In the genomic region with DNA sequence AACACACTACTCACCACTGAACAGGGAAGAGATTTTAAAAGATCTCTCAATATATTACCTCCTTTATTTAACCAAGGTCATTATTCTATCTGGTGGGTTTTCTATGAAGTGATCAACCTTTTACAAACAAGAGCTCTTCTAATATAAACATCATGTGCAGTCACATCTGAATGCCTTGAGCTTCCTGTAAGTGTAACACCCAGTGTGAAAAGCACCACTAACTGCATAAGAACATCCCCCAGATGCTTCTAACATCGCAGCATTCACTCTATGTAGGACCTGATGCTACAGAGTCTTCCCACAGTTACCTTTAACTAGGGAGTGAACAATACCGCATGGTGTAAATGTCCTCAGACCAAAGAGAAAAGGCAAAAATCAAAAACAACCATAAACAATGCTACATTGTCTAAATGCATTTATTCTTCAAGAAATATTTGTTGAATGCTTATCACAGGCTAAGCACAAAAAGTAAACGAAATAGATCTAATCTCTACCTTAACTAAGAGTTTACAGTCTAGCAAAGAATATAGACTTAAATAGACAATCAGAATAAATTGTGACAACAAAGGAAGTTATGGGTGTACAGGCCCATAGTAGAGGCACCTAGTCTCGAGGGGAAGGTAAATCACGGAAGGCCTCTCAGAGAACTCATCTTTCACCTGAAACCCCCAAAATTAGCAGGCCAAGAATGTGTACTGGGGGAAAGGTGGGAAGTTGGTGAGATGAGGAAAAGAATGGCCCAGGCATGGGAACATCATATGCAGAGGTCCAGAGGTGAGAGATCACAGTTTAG, we compare ENCODE assay signal across 22 cellular contexts. TPM values are rescaled to one million over a fixed set of nuclear protein-coding genes. Genes with fewer than 3 reads are reported as not detected.
A peak's percentile ranks its signal among the peaks of the same experiment; 100 is the strongest.
DNase-seq lines count a peak whose midpoint lies in the region; ATAC-seq, FAIRE-seq and TF ChIP-seq lines count a peak whose summit lies in the region.
"Had no signal": no experiment of that assay in that cellular context is flagged by ENCODE, and none has a peak within 500 bp of the region (broad histone marks: within the 10 kb centered on the region; RNA-seq: fewer than 3 reads in every experiment).

No MANE protein-coding gene starts in this region.

- no peaks in the 10 kb centered on the region for H3K9me3 Mint-ChIP-seq in activated CD4-positive, alpha-beta T cell treated with anti-CD3 and anti-CD28 coated beads for 36 hours (ENCODE audit: low read depth)
- no peaks in the 10 kb centered on the region for H3K9me3 Mint-ChIP-seq in activated T-helper 17 cell treated with anti-CD3 and anti-CD28 coated beads, Interleukin-2, amount 50 U/mL, for 72 hours
- H3K9me3 Mint-ChIP-seq in naive thymus-derived CD8-positive, alpha-beta T cell: no peaks in the 10 kb centered on the region
- H3K9me3 Mint-ChIP-seq: HFFc6, nephron progenitor cell had no signal

- intact Hi-C loops in activated CD4-positive, alpha-beta T cell treated with anti-CD3 and anti-CD28 coated beads for 36 hours (cut with DNase I, micrococcal nuclease): loop anchor here (1.0 to 10.0 kb wide), 6 partner anchors 13 to 501 kb away; no protein-coding TSS in a partner anchor

- H3K4me3 Mint-ChIP-seq in activated CD4-positive, alpha-beta T cell treated with anti-CD3 and anti-CD28 coated beads for 36 hours: peak overlapping the region; percentile 10
- peak overlapping the region; percentile 75 for H3K4me3 Mint-ChIP-seq in activated T-helper 17 cell treated with anti-CD3 and anti-CD28 coated beads, Interleukin-2, amount 50 U/mL, for 72 hours
- H3K4me3 Mint-ChIP-seq in naive thymus-derived CD8-positive, alpha-beta T cell: peak overlapping the region; percentile 20 to 82 (median 68)
- H3K4me3 Mint-ChIP-seq: HFFc6, nephron progenitor cell had no signal

- CTCF ChIA-PET in activated CD4-positive, alpha-beta T cell treated with anti-CD3 and anti-CD28 coated beads for 36 hours (lab: Charles Lee): interaction anchor here (0.9 to 2.3 kb wide), 7 partner anchors 13 to 172 kb away, joined by 3 to 7 read pairs (median 3); no protein-coding TSS in a partner anchor

- peak overlapping the region; percentile 95 for H3K27ac Mint-ChIP-seq in activated CD4-positive, alpha-beta T cell treated with anti-CD3 and anti-CD28 coated beads for 36 hours
- H3K27ac Mint-ChIP-seq in activated T-helper 17 cell treated with anti-CD3 and anti-CD28 coated beads, Interleukin-2, amount 50 U/mL, for 72 hours: peak overlapping the region; percentile 87
- H3K27ac Mint-ChIP-seq in naive thymus-derived CD8-positive, alpha-beta T cell: peak overlapping the region; percentile 85 to 96 (median 92)
- H3K27ac Mint-ChIP-seq: HFFc6, nephron progenitor cell had no signal

- no peak for TF ChIP-seq POLR2A in GM12891 (IDR thresholded peaks at IDR 0.05; ENCODE audit: low read depth, low read length)

- H3K4me1 Mint-ChIP-seq in activated CD4-positive, alpha-beta T cell treated with anti-CD3 and anti-CD28 coated beads for 36 hours: peaks cover 93% of the 10 kb centered on the region
- H3K4me1 Mint-ChIP-seq in activated T-helper 17 cell treated with anti-CD3 and anti-CD28 coated beads, Interleukin-2, amount 50 U/mL, for 72 hours: peaks cover 54% of the 10 kb centered on the region
- H3K4me1 Mint-ChIP-seq in naive thymus-derived CD8-positive, alpha-beta T cell: peaks cover 35 to 87% (median 84%) of the 10 kb centered on the region in 4 donors

- ATAC-seq in activated CD4-positive, alpha-beta T cell treated with anti-CD3 and anti-CD28 coated beads for 36 hours: peak; percentile 43
- peak; percentile 20 for ATAC-seq in activated T-helper 17 cell treated with anti-CD3 and anti-CD28 coated beads, Interleukin-2, amount 50 U/mL, for 72 hours (replicated peaks)
- ATAC-seq in naive thymus-derived CD8-positive, alpha-beta T cell: peak; percentile 55 to 81
- no peak for ATAC-seq in SK-N-SH treated with all-trans-retinoic acid at 6 μM for 48 hours
- ATAC-seq in HG03354 (IDR thresholded peaks at IDR 0.05; ENCODE audit: poor library complexity, severe bottlenecking, unreplicated experiment): no peak
- no peak for ATAC-seq in HG02938 (IDR thresholded peaks at IDR 0.05; ENCODE audit: unreplicated experiment)
- ATAC-seq: HepG2, Right ventricle myocardium inferior had no signal

- H3K27me3 Mint-ChIP-seq in activated CD4-positive, alpha-beta T cell treated with anti-CD3 and anti-CD28 coated beads for 36 hours: no peaks in the 10 kb centered on the region
- no peaks in the 10 kb centered on the region for H3K27me3 Mint-ChIP-seq in activated T-helper 17 cell treated with anti-CD3 and anti-CD28 coated beads, Interleukin-2, amount 50 U/mL, for 72 hours
- H3K27me3 Mint-ChIP-seq in naive thymus-derived CD8-positive, alpha-beta T cell: no peaks in the 10 kb centered on the region

- FAIRE-seq in GM12891 (lab: Jason Lieb, UNC): peak; percentile 56
- FAIRE-seq: bronchial epithelial cell, HepG2 had no signal

- no peak for DNase-seq in activated CD4-positive, alpha-beta T cell treated with anti-CD3 and anti-CD28 coated beads for 36 hours
- no peak for DNase-seq in activated CD4-positive, alpha-beta T cell treated with anti-CD3 and anti-CD28 coated beads, Interleukin-2, amount 50 U/mL, for 4 hours
- no peak for DNase-seq in GM12891 (ENCODE audit: insufficient read length, low spot score)
- DNase-seq in naive thymus-derived CD8-positive, alpha-beta T cell: peak in 2 of 10 donors; percentile 10 to 25
- DNase-seq: adrenal gland; C1 segment of cervical spinal cord; DMS79 treated with DMSO at 0.1 percent for 48 hours; foreskin fibroblast; HFFc6; mesenchymal stem cell; NCI-H1436; NCI-H526; nephron progenitor cell; stimulated activated CD4-positive, alpha-beta T cell treated with anti-CD3 and anti-CD28 coated beads, Interleukin-1b, Interleukin-23, amount 100 ng/mL, for 48 hours had no signal

- POLR2A ChIA-PET in activated CD4-positive, alpha-beta T cell treated with anti-CD3 and anti-CD28 coated beads for 36 hours (lab: Charles Lee): interaction anchor here (1.0 kb wide), 1 partner anchor 12 kb away, joined by 6 read pairs; no protein-coding TSS in a partner anchor
- POLR2A ChIA-PET in naive thymus-derived CD8-positive, alpha-beta T cell (lab: Charles Lee): interaction anchor here (1.1 to 3.0 kb wide), 7 partner anchors 9 to 39 kb away, joined by 3 to 18 read pairs (median 3); no protein-coding TSS in a partner anchor

- H3K36me3 Mint-ChIP-seq in activated CD4-positive, alpha-beta T cell treated with anti-CD3 and anti-CD28 coated beads for 36 hours (ENCODE audit: low read depth): peaks cover 30% of the 10 kb centered on the region
- peaks cover 56% of the 10 kb centered on the region for H3K36me3 Mint-ChIP-seq in activated T-helper 17 cell treated with anti-CD3 and anti-CD28 coated beads, Interleukin-2, amount 50 U/mL, for 72 hours (ENCODE audit: low read depth)
- H3K36me3 Mint-ChIP-seq in naive thymus-derived CD8-positive, alpha-beta T cell: peaks cover 0 to 38% (median 14%) of the 10 kb centered on the region in 3 donors

TF ChIP-seq in GM12891, 5 proteins besides CTCF, POLR2A, EP300 and RAD21:
- TF ChIP-seq SPI1 (IDR thresholded peaks at IDR 0.05; ENCODE audit: low read depth, low read length) (no peak), POU2F2 (IDR thresholded peaks at IDR 0.05; ENCODE audit: low read depth, low read length) (no peak), POLR2AphosphoS5 (IDR thresholded peaks at IDR 0.05; ENCODE audit: low read depth, low read length) (no peak), PAX5 (IDR thresholded peaks at IDR 0.05; ENCODE audit: insufficient read depth, low read length, severe bottlenecking) (no peak), TAF1 (IDR thresholded peaks at IDR 0.05; ENCODE audit: low read depth, low read length) (no peak)

TF ChIP-seq in SK-N-SH treated with all-trans-retinoic acid at 6 μM for 48 hours, 23 proteins besides CTCF, POLR2A, EP300 and RAD21 (continues in another document):
- TF ChIP-seq ISL1 (CRISPR knock-in tag; IDR thresholded peaks at IDR 0.05) (no peak), TCF4 (CRISPR knock-in tag; IDR thresholded peaks at IDR 0.05; ENCODE audit: borderline replicate concordance) (no peak), TOX (CRISPR knock-in tag; IDR thresholded peaks at IDR 0.05; ENCODE audit: borderline replicate concordance) (no peak), ZNF70 (CRISPR knock-in tag; IDR thresholded peaks at IDR 0.05) (no peak), ESRRG (CRISPR knock-in tag; IDR thresholded peaks at IDR 0.05) (no peak), ZFP3 (CRISPR knock-in tag; IDR thresholded peaks at IDR 0.05) (no peak), ZFP30 (CRISPR knock-in tag; IDR thresholded peaks at IDR 0.05) (no peak), PPARA (CRISPR knock-in tag; IDR thresholded peaks at IDR 0.05; ENCODE audit: borderline replicate concordance) (no peak), OSR1 (CRISPR knock-in tag; IDR thresholded peaks at IDR 0.05) (no peak), ZNF565 (CRISPR knock-in tag; conservative IDR thresholded peaks at IDR 0.05; ENCODE audit: low read depth) (no peak)
- TF ChIP-seq, protein P1, sequence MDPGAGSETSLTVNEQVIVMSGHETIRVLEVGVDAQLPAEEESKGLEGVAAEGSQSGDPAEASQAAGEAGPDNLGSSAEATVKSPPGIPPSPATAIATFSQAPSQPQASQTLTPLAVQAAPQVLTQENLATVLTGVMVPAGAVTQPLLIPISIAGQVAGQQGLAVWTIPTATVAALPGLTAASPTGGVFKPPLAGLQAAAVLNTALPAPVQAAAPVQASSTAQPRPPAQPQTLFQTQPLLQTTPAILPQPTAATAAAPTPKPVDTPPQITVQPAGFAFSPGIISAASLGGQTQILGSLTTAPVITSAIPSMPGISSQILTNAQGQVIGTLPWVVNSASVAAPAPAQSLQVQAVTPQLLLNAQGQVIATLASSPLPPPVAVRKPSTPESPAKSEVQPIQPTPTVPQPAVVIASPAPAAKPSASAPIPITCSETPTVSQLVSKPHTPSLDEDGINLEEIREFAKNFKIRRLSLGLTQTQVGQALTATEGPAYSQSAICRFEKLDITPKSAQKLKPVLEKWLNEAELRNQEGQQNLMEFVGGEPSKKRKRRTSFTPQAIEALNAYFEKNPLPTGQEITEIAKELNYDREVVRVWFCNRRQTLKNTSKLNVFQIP (CRISPR knock-in tag; IDR thresholded peaks at IDR 0.05; ENCODE audit: borderline replicate concordance, low read depth): no peak

RNA-seq across cellular contexts. Expression of a gene that starts 16.2 kb away (rescaled TPM):
- total RNA-seq in activated CD4-positive, alpha-beta T cell treated with anti-CD3 and anti-CD28 coated beads for 36 hours: 100 to 1,000 TPM in 1 of 2 experiments, 10 to 100 TPM in 1; 76.1 to 109 TPM
- 52.8 TPM for polyA plus RNA-seq in GM12891 (2012; ENCODE audit: low read depth, missing spikeins)
- 100 to 1,000 TPM in 1 of 2 donors, 10 to 100 TPM in 1; 71.4 to 103 TPM for total RNA-seq in activated T-helper 17 cell treated with anti-CD3 and anti-CD28 coated beads, Interleukin-2, amount 50 U/mL, for 72 hours
- total RNA-seq in naive thymus-derived CD8-positive, alpha-beta T cell: 10 to 100 TPM; 73.0 to 74.6 TPM
- polyA plus RNA-seq in naive thymus-derived CD8-positive, alpha-beta T cell: 100 to 1,000 TPM; 223 to 237 (median 230) TPM
- total RNA-seq: bronchial epithelial cell, HepG2, HFFc6, MCF 10A had no signal

Comparison
In these comparisons a context has a peak if more than half of its experiments do, and no peak if none do; other contexts are left out.
1. ATAC-seq: peak in activated CD4-positive, alpha-beta T cell treated with anti-CD3 and anti-CD28 coated beads for 36 hours (single experiment), activated T-helper 17 cell treated with anti-CD3 and anti-CD28 coated beads, Interleukin-2, amount 50 U/mL, for 72 hours (single experiment) and naive thymus-derived CD8-positive, alpha-beta T cell (2 of 2); none in SK-N-SH treated with all-trans-retinoic acid at 6 μM for 48 hours (single experiment), HG03354 (single experiment) and HG02938 (single experiment).
2. H3K4me3 Mint-ChIP-seq: peak in every context shown above with its lines; median percentile 75 in activated T-helper 17 cell treated with anti-CD3 and anti-CD28 coated beads, Interleukin-2, amount 50 U/mL, for 72 hours; 68 in naive thymus-derived CD8-positive, alpha-beta T cell; 10 in activated CD4-positive, alpha-beta T cell treated with anti-CD3 and anti-CD28 coated beads for 36 hours.
3. Peak in every context shown above with its lines, with median percentiles within 50 percentile points of each other: H3K27ac Mint-ChIP-seq.